Comparison of ENCODE assay signal across 1 cellular context in genomic region chr7:47147213-47147631, GRCh38.
A peak's percentile ranks its signal among the peaks of the same experiment; 100 is the strongest.
TF ChIP-seq lines count a peak whose summit lies in the region.

No MANE protein-coding gene starts in this region.

TF ChIP-seq in HepG2, 621 proteins besides CTCF, POLR2A, EP300 and RAD21 (continued from another document and continues in another):
- TF ChIP-seq ZBTB39 (CRISPR knock-in tag; IDR thresholded peaks at IDR 0.05) (0 out of 2 replicates have a peak, but pooled peaks have one; percentile 28), ZNF644 (CRISPR knock-in tag; IDR thresholded peaks at IDR 0.05; ENCODE audit: low read depth) (peak; percentile 70; the same call in 1 of the 2 replicates), CREB1 (IDR thresholded peaks at IDR 0.05) (no peak), CREB1 (CRISPR knock-in tag; IDR thresholded peaks at IDR 0.05) (peak; percentile 54; the same call in 1 of the 2 replicates), CEBPG (CRISPR knock-in tag; IDR thresholded peaks at IDR 0.05) (peak; percentile 77), CBFB (CRISPR knock-in tag; IDR thresholded peaks at IDR 0.05) (0 out of 2 replicates have a peak, but pooled peaks have one; percentile 23), FOXP1 (IDR thresholded peaks at IDR 0.05) (no peak), FOXP1 (CRISPR knock-in tag; IDR thresholded peaks at IDR 0.05) (peak; percentile 74; the same call in 1 of the 2 replicates), REPIN1 (CRISPR knock-in tag; IDR thresholded peaks at IDR 0.05; ENCODE audit: borderline replicate concordance, low read depth) (peak; percentile 51; the same call in 1 of the 2 replicates), TBX2 (CRISPR knock-in tag; IDR thresholded peaks at IDR 0.05; ENCODE audit: borderline replicate concordance) (peak; percentile 88), ZSCAN9 (CRISPR knock-in tag; IDR thresholded peaks at IDR 0.05; ENCODE audit: borderline replicate concordance) (no peak), FOXK1 (CRISPR knock-in tag; IDR thresholded peaks at IDR 0.05; ENCODE audit: borderline replicate concordance, low read depth) (peak; percentile 50; the same call in 1 of the 2 replicates), RARA (CRISPR knock-in tag; IDR thresholded peaks at IDR 0.05) (peak; percentile 39; the same call in 1 of the 2 replicates), NFYC (CRISPR knock-in tag; IDR thresholded peaks at IDR 0.05) (no peak), ZNF101 (CRISPR knock-in tag; IDR thresholded peaks at IDR 0.05; ENCODE audit: borderline replicate concordance, low read depth) (no peak), ESRRA (CRISPR knock-in tag; IDR thresholded peaks at IDR 0.05; ENCODE audit: low read depth) (0 out of 2 replicates have a peak, but pooled peaks have one; percentile 28), MEIS2 (CRISPR knock-in tag; IDR thresholded peaks at IDR 0.05) (no peak), NFIC (IDR thresholded peaks at IDR 0.05; ENCODE audit: low read length) (peak; percentile 78; the same call in 1 of the 2 replicates), NR2F2 (IDR thresholded peaks at IDR 0.05; ENCODE audit: borderline replicate concordance, low read depth) (0 out of 2 replicates have a peak, but pooled peaks have one; percentile 35), SMC3 (IDR thresholded peaks at IDR 0.05; ENCODE audit: low read length) (0 out of 2 replicates have a peak, but pooled peaks have one; percentile 7), ZNF331 (CRISPR knock-in tag; IDR thresholded peaks at IDR 0.05) (peak; percentile 61; the same call in 1 of the 2 replicates), REL (CRISPR knock-in tag; conservative IDR thresholded peaks at IDR 0.05) (no peak), SAP130 (CRISPR knock-in tag; IDR thresholded peaks at IDR 0.05; ENCODE audit: low read depth) (0 out of 2 replicates have a peak, but pooled peaks have one; percentile 25), RXRB (CRISPR knock-in tag; IDR thresholded peaks at IDR 0.05; ENCODE audit: borderline replicate concordance) (peak; percentile 24; the same call in 1 of the 2 replicates), NRL (CRISPR knock-in tag; IDR thresholded peaks at IDR 0.05; ENCODE audit: borderline replicate concordance) (no peak), SATB2 (CRISPR knock-in tag; IDR thresholded peaks at IDR 0.05) (peak; percentile 86; the same call in 1 of the 2 replicates), FOXJ3 (CRISPR knock-in tag; IDR thresholded peaks at IDR 0.05; ENCODE audit: borderline replicate concordance) (peak; percentile 72; the same call in 1 of the 2 replicates), GLI4 (CRISPR knock-in tag; IDR thresholded peaks at IDR 0.05; ENCODE audit: borderline replicate concordance) (no peak), SOX5 (CRISPR knock-in tag; IDR thresholded peaks at IDR 0.05; ENCODE audit: borderline replicate concordance) (peak; percentile 74), TEAD3 (CRISPR knock-in tag; optimal IDR thresholded peaks at IDR 0.05; ENCODE audit: borderline replicate concordance) (peak; percentile 33), NFE2 (CRISPR knock-in tag; IDR thresholded peaks at IDR 0.05) (no peak), HMG20A (CRISPR knock-in tag; IDR thresholded peaks at IDR 0.05; ENCODE audit: borderline replicate concordance) (peak; percentile 81; the same call in 1 of the 2 replicates), MED1 (CRISPR knock-in tag; IDR thresholded peaks at IDR 0.05) (0 out of 2 replicates have a peak, but pooled peaks have one; percentile 44), ZNF609 (CRISPR knock-in tag; IDR thresholded peaks at IDR 0.05; ENCODE audit: borderline replicate concordance) (peak; percentile 43; the same call in 1 of the 2 replicates), ISL2 (CRISPR knock-in tag; IDR thresholded peaks at IDR 0.05) (peak; percentile 66; the same call in 1 of the 2 replicates), ZMYM4 (CRISPR knock-in tag; IDR thresholded peaks at IDR 0.05) (peak; percentile 67), SIX1 (CRISPR knock-in tag; IDR thresholded peaks at IDR 0.05; ENCODE audit: borderline replicate concordance) (peak; percentile 43; the same call in 1 of the 2 replicates), ZNF530 (CRISPR knock-in tag; IDR thresholded peaks at IDR 0.05; ENCODE audit: low read depth) (no peak), ZNF878 (CRISPR knock-in tag; IDR thresholded peaks at IDR 0.05) (0 out of 2 replicates have a peak, but pooled peaks have one; percentile 45), THAP11 (CRISPR knock-in tag; IDR thresholded peaks at IDR 0.05) (peak; percentile 27; the same call in 1 of the 2 replicates)
- TF ChIP-seq, protein P1, sequence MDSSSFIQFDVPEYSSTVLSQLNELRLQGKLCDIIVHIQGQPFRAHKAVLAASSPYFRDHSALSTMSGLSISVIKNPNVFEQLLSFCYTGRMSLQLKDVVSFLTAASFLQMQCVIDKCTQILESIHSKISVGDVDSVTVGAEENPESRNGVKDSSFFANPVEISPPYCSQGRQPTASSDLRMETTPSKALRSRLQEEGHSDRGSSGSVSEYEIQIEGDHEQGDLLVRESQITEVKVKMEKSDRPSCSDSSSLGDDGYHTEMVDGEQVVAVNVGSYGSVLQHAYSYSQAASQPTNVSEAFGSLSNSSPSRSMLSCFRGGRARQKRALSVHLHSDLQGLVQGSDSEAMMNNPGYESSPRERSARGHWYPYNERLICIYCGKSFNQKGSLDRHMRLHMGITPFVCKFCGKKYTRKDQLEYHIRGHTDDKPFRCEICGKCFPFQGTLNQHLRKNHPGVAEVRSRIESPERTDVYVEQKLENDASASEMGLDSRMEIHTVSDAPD (CRISPR knock-in tag; IDR thresholded peaks at IDR 0.05) = peak; percentile 66; the same call in 1 of the 2 replicates
- TF ChIP-seq, protein P2, sequence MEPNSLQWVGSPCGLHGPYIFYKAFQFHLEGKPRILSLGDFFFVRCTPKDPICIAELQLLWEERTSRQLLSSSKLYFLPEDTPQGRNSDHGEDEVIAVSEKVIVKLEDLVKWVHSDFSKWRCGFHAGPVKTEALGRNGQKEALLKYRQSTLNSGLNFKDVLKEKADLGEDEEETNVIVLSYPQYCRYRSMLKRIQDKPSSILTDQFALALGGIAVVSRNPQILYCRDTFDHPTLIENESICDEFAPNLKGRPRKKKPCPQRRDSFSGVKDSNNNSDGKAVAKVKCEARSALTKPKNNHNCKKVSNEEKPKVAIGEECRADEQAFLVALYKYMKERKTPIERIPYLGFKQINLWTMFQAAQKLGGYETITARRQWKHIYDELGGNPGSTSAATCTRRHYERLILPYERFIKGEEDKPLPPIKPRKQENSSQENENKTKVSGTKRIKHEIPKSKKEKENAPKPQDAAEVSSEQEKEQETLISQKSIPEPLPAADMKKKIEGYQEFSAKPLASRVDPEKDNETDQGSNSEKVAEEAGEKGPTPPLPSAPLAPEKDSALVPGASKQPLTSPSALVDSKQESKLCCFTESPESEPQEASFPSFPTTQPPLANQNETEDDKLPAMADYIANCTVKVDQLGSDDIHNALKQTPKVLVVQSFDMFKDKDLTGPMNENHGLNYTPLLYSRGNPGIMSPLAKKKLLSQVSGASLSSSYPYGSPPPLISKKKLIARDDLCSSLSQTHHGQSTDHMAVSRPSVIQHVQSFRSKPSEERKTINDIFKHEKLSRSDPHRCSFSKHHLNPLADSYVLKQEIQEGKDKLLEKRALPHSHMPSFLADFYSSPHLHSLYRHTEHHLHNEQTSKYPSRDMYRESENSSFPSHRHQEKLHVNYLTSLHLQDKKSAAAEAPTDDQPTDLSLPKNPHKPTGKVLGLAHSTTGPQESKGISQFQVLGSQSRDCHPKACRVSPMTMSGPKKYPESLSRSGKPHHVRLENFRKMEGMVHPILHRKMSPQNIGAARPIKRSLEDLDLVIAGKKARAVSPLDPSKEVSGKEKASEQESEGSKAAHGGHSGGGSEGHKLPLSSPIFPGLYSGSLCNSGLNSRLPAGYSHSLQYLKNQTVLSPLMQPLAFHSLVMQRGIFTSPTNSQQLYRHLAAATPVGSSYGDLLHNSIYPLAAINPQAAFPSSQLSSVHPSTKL (CRISPR knock-in tag; IDR thresholded peaks at IDR 0.05) = peak; percentile 86
- TF ChIP-seq, protein P3, sequence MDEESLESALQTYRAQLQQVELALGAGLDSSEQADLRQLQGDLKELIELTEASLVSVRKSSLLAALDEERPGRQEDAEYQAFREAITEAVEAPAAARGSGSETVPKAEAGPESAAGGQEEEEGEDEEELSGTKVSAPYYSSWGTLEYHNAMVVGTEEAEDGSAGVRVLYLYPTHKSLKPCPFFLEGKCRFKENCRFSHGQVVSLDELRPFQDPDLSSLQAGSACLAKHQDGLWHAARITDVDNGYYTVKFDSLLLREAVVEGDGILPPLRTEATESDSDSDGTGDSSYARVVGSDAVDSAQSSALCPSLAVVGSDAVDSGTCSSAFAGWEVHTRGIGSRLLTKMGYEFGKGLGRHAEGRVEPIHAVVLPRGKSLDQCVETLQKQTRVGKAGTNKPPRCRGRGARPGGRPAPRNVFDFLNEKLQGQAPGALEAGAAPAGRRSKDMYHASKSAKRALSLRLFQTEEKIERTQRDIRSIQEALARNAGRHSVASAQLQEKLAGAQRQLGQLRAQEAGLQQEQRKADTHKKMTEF (CRISPR knock-in tag; IDR thresholded peaks at IDR 0.05) = peak; percentile 62; the same call in 1 of the 2 replicates
- TF ChIP-seq, protein P4, sequence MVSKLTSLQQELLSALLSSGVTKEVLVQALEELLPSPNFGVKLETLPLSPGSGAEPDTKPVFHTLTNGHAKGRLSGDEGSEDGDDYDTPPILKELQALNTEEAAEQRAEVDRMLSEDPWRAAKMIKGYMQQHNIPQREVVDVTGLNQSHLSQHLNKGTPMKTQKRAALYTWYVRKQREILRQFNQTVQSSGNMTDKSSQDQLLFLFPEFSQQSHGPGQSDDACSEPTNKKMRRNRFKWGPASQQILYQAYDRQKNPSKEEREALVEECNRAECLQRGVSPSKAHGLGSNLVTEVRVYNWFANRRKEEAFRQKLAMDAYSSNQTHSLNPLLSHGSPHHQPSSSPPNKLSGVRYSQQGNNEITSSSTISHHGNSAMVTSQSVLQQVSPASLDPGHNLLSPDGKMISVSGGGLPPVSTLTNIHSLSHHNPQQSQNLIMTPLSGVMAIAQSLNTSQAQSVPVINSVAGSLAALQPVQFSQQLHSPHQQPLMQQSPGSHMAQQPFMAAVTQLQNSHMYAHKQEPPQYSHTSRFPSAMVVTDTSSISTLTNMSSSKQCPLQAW (CRISPR knock-in tag; IDR thresholded peaks at IDR 0.05) = peak; percentile 74; the same call in 1 of the 2 replicates
- TF ChIP-seq, protein P5, sequence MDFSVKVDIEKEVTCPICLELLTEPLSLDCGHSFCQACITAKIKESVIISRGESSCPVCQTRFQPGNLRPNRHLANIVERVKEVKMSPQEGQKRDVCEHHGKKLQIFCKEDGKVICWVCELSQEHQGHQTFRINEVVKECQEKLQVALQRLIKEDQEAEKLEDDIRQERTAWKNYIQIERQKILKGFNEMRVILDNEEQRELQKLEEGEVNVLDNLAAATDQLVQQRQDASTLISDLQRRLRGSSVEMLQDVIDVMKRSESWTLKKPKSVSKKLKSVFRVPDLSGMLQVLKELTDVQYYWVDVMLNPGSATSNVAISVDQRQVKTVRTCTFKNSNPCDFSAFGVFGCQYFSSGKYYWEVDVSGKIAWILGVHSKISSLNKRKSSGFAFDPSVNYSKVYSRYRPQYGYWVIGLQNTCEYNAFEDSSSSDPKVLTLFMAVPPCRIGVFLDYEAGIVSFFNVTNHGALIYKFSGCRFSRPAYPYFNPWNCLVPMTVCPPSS (IDR thresholded peaks at IDR 0.05) = no peak
